8 cellular contexts compared by ENCODE assay signal in genomic region chr18:10490401-10491289, GRCh38. TPM values are rescaled to one million over a fixed set of nuclear protein-coding genes. Genes with fewer than 3 reads are reported as not detected.
A peak's percentile ranks its signal among the peaks of the same experiment; 100 is the strongest.
DNase-seq lines count a peak whose midpoint lies in the region; ATAC-seq lines count a peak whose summit lies in the region.

No MANE protein-coding gene starts in this region.

- peaks cover 2 to 9% of the 10 kb centered on the region in 2 donors for H3K27me3 Mint-ChIP-seq in CD8-positive, alpha-beta memory T cell

- no peaks in the 10 kb centered on the region for H3K36me3 ChIP-seq in CD8-positive, alpha-beta memory T cell (ENCODE audit: insufficient read depth, low read length)
- peaks cover 0 to 3% of the 10 kb centered on the region in 2 donors for H3K36me3 ChIP-seq in aorta (ENCODE audit: control insufficient read depth in 1 of 2, insufficient read depth in 2 of 2, low read length in 1 of 2)

- POLR2A ChIA-PET in CD8-positive, alpha-beta memory T cell (lab: Charles Lee): no interaction called here

- peak overlapping the region in 5 of 8 donors; percentile 16 to 67 (median 48) for H3K27ac Mint-ChIP-seq in CD8-positive, alpha-beta memory T cell

- H3K4me1 Mint-ChIP-seq in CD8-positive, alpha-beta memory T cell: peaks cover 7 to 11% (median 10%) of the 10 kb centered on the region in 3 donors

- DNase-seq in CD8-positive, alpha-beta memory T cell: peak; percentile 13 to 65 (median 43)
- DNase-seq in UCSD-AML1 (lab: John Stamatoyannopoulos, UW; ENCODE audit: unreplicated experiment) (peak; percentile 67), aorta (no peak), NCI-H226 (no peak)
- DNase-seq in effector CD8-positive, alpha-beta T cell (lab: John Stamatoyannopoulos, UW): peak; percentile 27
- peak in 2 of 3 donors; percentile 12 to 25 for DNase-seq in stimulated activated CD4-positive, alpha-beta T cell treated with anti-CD3 and anti-CD28 coated beads, TNF-alpha, amount 100 ng/mL, for 1 hour (ENCODE audit: low read depth in 3 of 3, low spot score in 1 of 3)

- WGBS in aorta, 2 donors: 86 to 87% methylated on average over 15 of the region's 15 CpGs

- H3K27ac ChIP-seq in CD8-positive, alpha-beta memory T cell (ENCODE audit: low read depth, low read length): no peak overlapping the region
- no peak overlapping the region for H3K27ac ChIP-seq in aorta (ENCODE audit: low read depth in 1 of 2, low read length in 2 of 2)

- ATAC-seq in GM19452 (IDR thresholded peaks at IDR 0.05; ENCODE audit: unreplicated experiment) (peak; percentile 97), HG03439 (IDR thresholded peaks at IDR 0.05; ENCODE audit: unreplicated experiment) (peak; percentile 84), aorta (ENCODE audit: low FRiP score) (no peak)

- H3K4me1 ChIP-seq in CD8-positive, alpha-beta memory T cell (ENCODE audit: insufficient read depth, low read length): no peaks in the 10 kb centered on the region
- H3K4me1 ChIP-seq in aorta (ENCODE audit: control insufficient read depth in 1 of 2, insufficient read depth in 2 of 2, low read length in 2 of 2): no peaks in the 10 kb centered on the region

- no peak overlapping the region for H3K4me3 Mint-ChIP-seq in CD8-positive, alpha-beta memory T cell

- no peaks in the 10 kb centered on the region for H3K9me3 ChIP-seq in CD8-positive, alpha-beta memory T cell (ENCODE audit: low read length)
- H3K9me3 ChIP-seq in aorta (ENCODE audit: control insufficient read depth, low read length): no peaks in the 10 kb centered on the region

- no peak overlapping the region for H3K4me3 ChIP-seq in CD8-positive, alpha-beta memory T cell (ENCODE audit: low read length)
- no peak overlapping the region for H3K4me3 ChIP-seq in aorta (ENCODE audit: low read length in 2 of 2)

- intact Hi-C loops in aorta (cut with DNase I): no loop called here

- H3K27me3 ChIP-seq in CD8-positive, alpha-beta memory T cell (ENCODE audit: insufficient read depth, low read length, poor library complexity, severe bottlenecking): no peaks in the 10 kb centered on the region
- H3K27me3 ChIP-seq in aorta (ENCODE audit: control insufficient read depth in 1 of 2, insufficient read depth in 2 of 2, low read length in 1 of 2): no peaks in the 10 kb centered on the region

- no peaks in the 10 kb centered on the region for H3K9me3 Mint-ChIP-seq in CD8-positive, alpha-beta memory T cell

- no peaks in the 10 kb centered on the region for H3K36me3 Mint-ChIP-seq in CD8-positive, alpha-beta memory T cell

- CTCF ChIA-PET in CD8-positive, alpha-beta memory T cell (lab: Charles Lee): interaction anchor here (1.4 kb wide), 1 partner anchor 12 kb away, joined by 4 read pairs; no protein-coding TSS in a partner anchor

RNA-seq across cellular contexts. Expression of gene NAPG, which starts 35.2 kb away (rescaled TPM):
- 10 to 100 TPM; 27.5 to 29.6 TPM for total RNA-seq in CD8-positive, alpha-beta memory T cell
- polyA plus RNA-seq in CD8-positive, alpha-beta memory T cell: 10.1 TPM
- total RNA-seq in aorta: 10 to 100 TPM; 36.0 to 49.7 TPM
- 10 to 100 TPM; 16.6 to 18.3 TPM for polyA plus RNA-seq in aorta

RNA-seq across cellular contexts. Expression of gene APCDD1, which starts 36.2 kb away (rescaled TPM):
- not detected for total RNA-seq in CD8-positive, alpha-beta memory T cell
- not detected for polyA plus RNA-seq in CD8-positive, alpha-beta memory T cell
- 10 to 100 TPM in 1 of 2 donors, 1 to 10 TPM in 1; 7.6 to 10.9 TPM for total RNA-seq in aorta
- 10 to 100 TPM; 10.0 to 45.5 TPM for polyA plus RNA-seq in aorta

Comparison
In these comparisons a context has a peak if more than half of its experiments do, and no peak if none do; other contexts are left out.
1. DNase-seq: peak in CD8-positive, alpha-beta memory T cell (5 of 5), UCSD-AML1 (single experiment), effector CD8-positive, alpha-beta T cell (single experiment) and stimulated activated CD4-positive, alpha-beta T cell treated with anti-CD3 and anti-CD28 coated beads, TNF-alpha, amount 100 ng/mL, for 1 hour (2 of 3); none in aorta (0 of 2) and NCI-H226 (single experiment).
2. RNA of gene APCDD1, which starts 36.2 kb away (total RNA-seq): 7.6 to 10.9 TPM in aorta; not detected in CD8-positive, alpha-beta memory T cell; every median in the first group is over 4 times any median in the second.